ENCODE assay signal across 1 cellular context in genomic region chr10:89392974-89393373, GRCh38.
TF ChIP-seq lines count a peak whose summit lies in the region.

No MANE protein-coding gene starts in this region.

TF ChIP-seq in endothelial cell of umbilical vein, 7 proteins besides CTCF, POLR2A, EP300 and RAD21 (continued from another document):
- TF ChIP-seq GATA2 (IDR thresholded peaks at IDR 0.05; ENCODE audit: insufficient read depth, insufficient read length, low read depth, low read length) (no peak), MAX (IDR thresholded peaks at IDR 0.05; ENCODE audit: insufficient read depth, insufficient read length) (no peak), JUN (IDR thresholded peaks at IDR 0.05; ENCODE audit: borderline replicate concordance, insufficient read depth, insufficient read length, low read depth) (no peak), MYC (IDR thresholded peaks at IDR 0.05; ENCODE audit: low read depth, low read length) (no peak)
